1 cellular context compared by ENCODE assay signal in the genomic region with DNA sequence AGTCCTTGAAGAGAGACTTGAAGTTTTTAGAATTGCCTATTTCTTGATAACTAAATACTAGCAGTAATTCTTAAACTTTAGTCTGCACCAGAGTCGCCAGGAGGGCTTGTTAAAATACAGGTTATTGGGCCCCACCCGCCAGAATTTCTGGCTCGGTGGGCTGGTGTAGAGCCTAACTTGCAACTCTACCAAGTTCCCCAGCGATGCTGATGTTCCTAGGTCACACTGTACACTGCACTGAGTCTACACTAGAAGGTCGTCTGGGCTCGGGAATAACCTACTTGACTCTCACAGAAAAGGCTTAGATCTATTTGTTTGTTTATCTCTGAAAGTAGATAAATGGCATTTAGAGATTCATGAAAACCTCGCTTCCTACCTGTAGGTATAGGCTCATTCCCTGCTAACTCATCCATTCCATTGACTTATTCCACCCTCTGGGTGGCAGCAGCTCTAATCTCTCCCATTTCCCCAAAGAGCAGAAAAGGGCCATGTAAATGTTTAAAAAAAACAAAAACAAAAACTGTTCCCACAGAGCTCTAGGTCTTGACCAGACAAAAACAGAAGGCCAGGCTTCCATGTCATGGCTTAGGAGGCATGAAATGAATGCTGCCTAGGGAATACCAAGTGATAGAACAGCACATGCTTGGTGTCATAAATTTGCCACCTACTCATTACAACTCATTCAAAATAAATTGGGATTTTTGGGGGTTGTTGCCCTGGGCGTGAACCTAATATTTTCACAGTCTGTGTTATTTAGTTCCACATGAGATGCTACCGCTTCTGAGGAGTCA.
TF ChIP-seq lines count a peak whose summit lies in the region.

No MANE protein-coding gene starts in this region.

TF ChIP-seq in SK-N-SH treated with all-trans-retinoic acid at 6 μM for 48 hours, 23 proteins besides CTCF, POLR2A, EP300 and RAD21 (continued from another document):
- TF ChIP-seq, protein P1, sequence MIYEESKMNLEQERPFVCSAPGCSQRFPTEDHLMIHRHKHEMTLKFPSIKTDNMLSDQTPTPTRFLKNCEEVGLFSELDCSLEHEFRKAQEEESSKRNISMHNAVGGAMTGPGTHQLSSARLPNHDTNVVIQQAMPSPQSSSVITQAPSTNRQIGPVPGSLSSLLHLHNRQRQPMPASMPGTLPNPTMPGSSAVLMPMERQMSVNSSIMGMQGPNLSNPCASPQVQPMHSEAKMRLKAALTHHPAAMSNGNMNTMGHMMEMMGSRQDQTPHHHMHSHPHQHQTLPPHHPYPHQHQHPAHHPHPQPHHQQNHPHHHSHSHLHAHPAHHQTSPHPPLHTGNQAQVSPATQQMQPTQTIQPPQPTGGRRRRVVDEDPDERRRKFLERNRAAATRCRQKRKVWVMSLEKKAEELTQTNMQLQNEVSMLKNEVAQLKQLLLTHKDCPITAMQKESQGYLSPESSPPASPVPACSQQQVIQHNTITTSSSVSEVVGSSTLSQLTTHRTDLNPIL (CRISPR knock-in tag; IDR thresholded peaks at IDR 0.05; ENCODE audit: low read depth) = no peak
